9 cellular contexts compared by ENCODE assay signal in the genomic region with DNA sequence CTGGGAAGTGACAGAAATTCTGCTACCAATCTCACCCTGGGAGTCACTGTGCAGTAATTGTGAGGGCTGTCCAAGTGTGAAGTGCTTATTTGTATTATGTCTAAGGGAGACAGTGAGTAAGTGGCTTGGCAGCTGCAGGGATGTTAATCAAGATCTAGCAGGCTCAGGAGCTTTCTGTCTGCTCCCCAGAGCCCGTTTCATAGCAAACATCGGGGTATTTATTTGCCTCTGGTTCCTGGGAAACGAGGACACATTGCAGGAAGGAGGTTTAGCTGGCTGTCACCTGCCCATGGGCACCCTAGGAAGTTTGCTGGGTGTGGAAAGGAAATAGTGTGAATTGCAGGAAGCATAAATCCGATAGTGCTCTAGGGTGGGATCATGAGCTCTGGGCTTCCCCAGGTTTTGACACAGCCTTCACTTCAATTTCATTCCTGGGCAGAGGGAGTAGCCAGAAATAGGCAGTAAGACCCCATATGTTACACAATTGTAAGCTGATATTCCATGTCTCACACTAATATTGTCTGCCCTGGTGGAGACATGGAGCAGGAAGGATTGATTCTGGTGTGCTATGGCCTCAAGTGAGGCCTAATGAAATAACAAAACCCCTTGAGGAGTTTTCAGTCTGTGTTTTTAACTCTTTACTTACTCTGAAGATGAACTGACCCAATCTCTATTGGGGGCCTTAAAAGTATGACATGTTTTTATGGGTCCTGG.
A peak's percentile ranks its signal among the peaks of the same experiment; 100 is the strongest.
DNase-seq lines count a peak whose midpoint lies in the region; ATAC-seq, FAIRE-seq and TF ChIP-seq lines count a peak whose summit lies in the region.
"Had no signal": no experiment of that assay in that cellular context is flagged by ENCODE, and none has a peak within 500 bp of the region (broad histone marks: within the 10 kb centered on the region; RNA-seq: fewer than 3 reads in every experiment).

No MANE protein-coding gene starts in this region.

- no peak overlapping the region for H3K4me2 ChIP-seq in GM23248 (ENCODE audit: unreplicated experiment)

- no peak overlapping the region for H3K4me3 Mint-ChIP-seq in activated CD4-positive, alpha-beta T cell treated with anti-CD3 and anti-CD28 coated beads, Interleukin-2, amount 10 ng/mL, durations not matched to agents 24 days and 14 days

- no peaks in the 10 kb centered on the region for H3K9me2 ChIP-seq in GM23248 (ENCODE audit: insufficient read depth)

- H3K36me3 Mint-ChIP-seq in activated CD4-positive, alpha-beta T cell treated with anti-CD3 and anti-CD28 coated beads, Interleukin-2, amount 10 ng/mL, durations not matched to agents 24 days and 14 days (ENCODE audit: low read depth) = no peaks in the 10 kb centered on the region

- TF ChIP-seq POLR2A in esophagus squamous epithelium (IDR thresholded peaks at IDR 0.05) = no peak

- no peaks in the 10 kb centered on the region for H3K27me3 Mint-ChIP-seq in activated CD4-positive, alpha-beta T cell treated with anti-CD3 and anti-CD28 coated beads, Interleukin-2, amount 10 ng/mL, durations not matched to agents 24 days and 14 days

- in situ Hi-C loops in GM23248 (cut with MboI) = loop anchor here (25.0 kb wide), 2 partner anchors 353 to 503 kb away; no protein-coding TSS in a partner anchor

- peaks cover 27% of the 10 kb centered on the region for H3K27me3 ChIP-seq in GM23248 (replicated peaks; ENCODE audit: insufficient read depth)
- no peaks in the 10 kb centered on the region for H3K27me3 ChIP-seq in pancreas
- no peaks in the 10 kb centered on the region for H3K27me3 ChIP-seq in esophagus squamous epithelium
- H3K27me3 ChIP-seq: neutrophil had no signal

- H3K27ac ChIP-seq in GM23248 (no peak overlapping the region), pancreas (peak overlapping the region in 2 of 4 donors; percentile 24 to 63), esophagus squamous epithelium (peak overlapping the region in 1 of 4 donors; percentile 65)
- H3K27ac ChIP-seq: neutrophil had no signal

- no peaks in the 10 kb centered on the region for H3F3A ChIP-seq in GM23248 (ENCODE audit: insufficient read depth)

- ATAC-seq in pancreas = peak; percentile 66 to 98 (median 94)
- no peak for ATAC-seq in GM21390 (IDR thresholded peaks at IDR 0.05; ENCODE audit: unreplicated experiment)
- no peak for ATAC-seq in GM21737 (IDR thresholded peaks at IDR 0.05; ENCODE audit: unreplicated experiment)

- DNase-seq in GM23248 (peak; percentile 49), NCI-H526 treated with DMSO at 0.1 percent for 48 hours (lab: John Stamatoyannopoulos, UW) (peak; percentile 8), epithelial cell of proximal tubule (ENCODE audit: low read depth) (peak; percentile 57), pancreas (peak in 3 of 6 donors; percentile 10 to 35 (median 31)), esophagus squamous epithelium (lab: John Stamatoyannopoulos, UW) (no peak)
- no peak for DNase-seq in activated CD4-positive, alpha-beta T cell treated with anti-CD3 and anti-CD28 coated beads, Interleukin-2, amount 10 ng/mL, durations not matched to agents 24 days and 14 days

- no peaks in the 10 kb centered on the region for H3K4me1 Mint-ChIP-seq in activated CD4-positive, alpha-beta T cell treated with anti-CD3 and anti-CD28 coated beads, Interleukin-2, amount 10 ng/mL, durations not matched to agents 24 days and 14 days

- 12 to 13% methylated on average over 4 of the region's 4 CpGs for WGBS in GM23248 (ENCODE audit: low coverage in 1 of 2, low lambda C conversion rate in 2 of 2, missing lambda C conversion rate in 2 of 2), 2 experiments
- WGBS in pancreas, 2 donors = 12 to 18% methylated on average over 4 of the region's 4 CpGs
- 17 to 24% methylated on average over 4 of the region's 4 CpGs for WGBS in esophagus squamous epithelium, 2 donors

- no peaks in the 10 kb centered on the region for H3K36me3 ChIP-seq in GM23248 (ENCODE audit: low read depth)
- no peaks in the 10 kb centered on the region for H3K36me3 ChIP-seq in pancreas
- no peaks in the 10 kb centered on the region for H3K36me3 ChIP-seq in esophagus squamous epithelium
- H3K36me3 ChIP-seq: neutrophil had no signal

- H3K9ac ChIP-seq in GM23248 = no peak overlapping the region

- no peak overlapping the region for H2AFZ ChIP-seq in GM23248

- no peaks in the 10 kb centered on the region for H4K20me1 ChIP-seq in GM23248 (ENCODE audit: insufficient read depth)

- no peak overlapping the region for H3K27ac Mint-ChIP-seq in activated CD4-positive, alpha-beta T cell treated with anti-CD3 and anti-CD28 coated beads, Interleukin-2, amount 10 ng/mL, durations not matched to agents 24 days and 14 days

- H3K79me2 ChIP-seq in GM23248 (ENCODE audit: insufficient read depth) = no peaks in the 10 kb centered on the region

- FAIRE-seq in pancreas (lab: Jason Lieb, UNC) = no peak

- TF ChIP-seq CTCF in epithelial cell of proximal tubule (conservative IDR thresholded peaks at IDR 0.05; ENCODE audit: low read depth, low read length) = no peak
- TF ChIP-seq CTCF in pancreas (IDR thresholded peaks at IDR 0.05) = no peak
- TF ChIP-seq CTCF in esophagus squamous epithelium (IDR thresholded peaks at IDR 0.05) = no peak

- H3K9me3 ChIP-seq in GM23248 (ENCODE audit: low read depth) = no peaks in the 10 kb centered on the region
- H3K9me3 ChIP-seq in pancreas = no peaks in the 10 kb centered on the region
- H3K9me3 ChIP-seq in esophagus squamous epithelium = no peaks in the 10 kb centered on the region
- H3K9me3 ChIP-seq: neutrophil had no signal

- no peaks in the 10 kb centered on the region for H3K9me3 Mint-ChIP-seq in activated CD4-positive, alpha-beta T cell treated with anti-CD3 and anti-CD28 coated beads, Interleukin-2, amount 10 ng/mL, durations not matched to agents 24 days and 14 days

- H3K4me3 ChIP-seq in GM23248 (no peak overlapping the region), epithelial cell of proximal tubule (ENCODE audit: low read depth, low read length) (no peak overlapping the region), pancreas (no peak overlapping the region), esophagus squamous epithelium (no peak overlapping the region)

- intact Hi-C loops in pancreas (cut with DNase I) = no loop called here
- intact Hi-C loops in esophagus squamous epithelium (cut with DNase I) = loop anchor here (10.0 kb wide), 1 partner anchor 500 kb away; no protein-coding TSS in a partner anchor
- intact Hi-C loops in activated CD4-positive, alpha-beta T cell treated with anti-CD3 and anti-CD28 coated beads, Interleukin-2, amount 10 ng/mL, durations not matched to agents 24 days and 14 days (cut with micrococcal nuclease) = loop anchor here (10.0 kb wide), 1 partner anchor 230 kb away; no protein-coding TSS in a partner anchor

- H3K4me1 ChIP-seq in GM23248 (ENCODE audit: insufficient read depth) (0 out of 2 replicates have a peak, but pooled peaks cover 8% of the 10 kb centered on the region), pancreas (peaks cover 0 to 6% (median 0%) of the 10 kb centered on the region in 3 donors), esophagus squamous epithelium (peaks cover 0 to 27% (median 9%) of the 10 kb centered on the region in 3 donors)

Comparison
In these comparisons a context has a peak if more than half of its experiments do, and no peak if none do; other contexts are left out.
1. DNase-seq: peak in GM23248 (single experiment), NCI-H526 treated with DMSO at 0.1 percent for 48 hours (single experiment) and epithelial cell of proximal tubule (single experiment); none in esophagus squamous epithelium (single experiment) and activated CD4-positive, alpha-beta T cell treated with anti-CD3 and anti-CD28 coated beads, Interleukin-2, amount 10 ng/mL, durations not matched to agents 24 days and 14 days (single experiment).
2. ATAC-seq: peak in pancreas (4 of 4); none in GM21390 (single experiment) and GM21737 (single experiment).
3. intact Hi-C loops: an anchor here in esophagus squamous epithelium (10.0 kb wide) and activated CD4-positive, alpha-beta T cell treated with anti-CD3 and anti-CD28 coated beads, Interleukin-2, amount 10 ng/mL, durations not matched to agents 24 days and 14 days (10.0 kb wide); none called in pancreas.